ENCODE assay signal across 8 cellular contexts in genomic region chr1:28232558-28233263, GRCh38.
DNase-seq lines count a peak whose midpoint lies in the region; ATAC-seq and TF ChIP-seq lines count a peak whose summit lies in the region.

A gene with protein sequence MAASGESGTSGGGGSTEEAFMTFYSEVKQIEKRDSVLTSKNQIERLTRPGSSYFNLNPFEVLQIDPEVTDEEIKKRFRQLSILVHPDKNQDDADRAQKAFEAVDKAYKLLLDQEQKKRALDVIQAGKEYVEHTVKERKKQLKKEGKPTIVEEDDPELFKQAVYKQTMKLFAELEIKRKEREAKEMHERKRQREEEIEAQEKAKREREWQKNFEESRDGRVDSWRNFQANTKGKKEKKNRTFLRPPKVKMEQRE (minus strand): TSS chr1:28233029. CDS start chr1:28232998, 31 bp downstream.

- peak within 1 kb of the TSS; percentile 97 for H3K4me3 ChIP-seq in DOHH2 (ENCODE audit: low read length)

- H3K36me3 ChIP-seq in DOHH2 (ENCODE audit: control insufficient read depth, low read length) = peaks cover 52% of the 10 kb centered on the region

- peak; percentile 68 for ATAC-seq in SK-N-SH treated with all-trans-retinoic acid at 6 μM for 48 hours

- H4K20me1 ChIP-seq in DOHH2 (ENCODE audit: control insufficient read depth, insufficient read depth, low read depth, low read length) = no peaks in the 10 kb centered on the region; the same call in 1 of the 2 replicates

- peak within 1 kb of the TSS; percentile 83 for H3K4me2 ChIP-seq in DOHH2 (ENCODE audit: low read length)

- peaks cover 70% of the 10 kb centered on the region for H3K79me2 ChIP-seq in DOHH2 (ENCODE audit: control insufficient read depth, low read length)

- TF ChIP-seq CTCF in DOHH2 (IDR thresholded peaks at IDR 0.05; ENCODE audit: low read depth, low read length, poor library complexity, severe bottlenecking) = no peak

- H3K27ac ChIP-seq in DOHH2 (ENCODE audit: low read depth, low read length) (peak within 1 kb of the TSS; percentile 45), substantia nigra (ENCODE audit: low read depth, low read length, poor library complexity, severe bottlenecking) (peak within 1 kb of the TSS; percentile 85)

- peak; percentile 93 for DNase-seq in HCEC 1CT
- peak; percentile 90 for DNase-seq in NCI-H1048 (lab: John Stamatoyannopoulos, UW)
- peak; percentile 98 for DNase-seq in activated naive CD4-positive, alpha-beta T cell treated with anti-CD3 and anti-CD28 coated beads, Interleukin-2, amount 50 U/mL, for 16 hours
- peak; percentile 93 for DNase-seq in germinal center (ENCODE audit: low spot score)
- peak; percentile 73 for DNase-seq in non-pigmented ciliary epithelial cell (ENCODE audit: low read depth)
- DNase-seq in substantia nigra (lab: John Stamatoyannopoulos, UW) = peak; percentile 60 to 99 (median 89)

- peaks cover 15% of the 10 kb centered on the region for H3F3A ChIP-seq in DOHH2 (ENCODE audit: control insufficient read depth, insufficient read depth)

- H3K9me3 ChIP-seq in DOHH2 (ENCODE audit: control insufficient read depth, insufficient read depth, low read length) = no peaks in the 10 kb centered on the region

- H3K27me3 ChIP-seq in DOHH2 (ENCODE audit: control insufficient read depth, low read length) = no peaks in the 10 kb centered on the region

- H3K9me2 ChIP-seq in DOHH2 (replicated peaks; ENCODE audit: control insufficient read depth, low read length) = no peaks in the 10 kb centered on the region

- H3K4me1 ChIP-seq in DOHH2 (ENCODE audit: control insufficient read depth, low read length) = peaks cover 49% of the 10 kb centered on the region

TF ChIP-seq in SK-N-SH treated with all-trans-retinoic acid at 6 μM for 48 hours, 23 proteins besides CTCF, POLR2A, EP300 and RAD21:
- TF ChIP-seq TSHZ2 (CRISPR knock-in tag; IDR thresholded peaks at IDR 0.05) (no peak), ARNTL (CRISPR knock-in tag; IDR thresholded peaks at IDR 0.05; ENCODE audit: borderline replicate concordance, low read depth) (no peak), CSDC2 (CRISPR knock-in tag; IDR thresholded peaks at IDR 0.05) (no peak), ZFP3 (CRISPR knock-in tag; IDR thresholded peaks at IDR 0.05) (no peak), ESRRG (CRISPR knock-in tag; IDR thresholded peaks at IDR 0.05) (no peak), GLIS3 (CRISPR knock-in tag; IDR thresholded peaks at IDR 0.05) (no peak), BACH2 (CRISPR knock-in tag; IDR thresholded peaks at IDR 0.05; ENCODE audit: borderline replicate concordance) (no peak)

Comparison
In these comparisons a context has a peak if more than half of its experiments do, and no peak if none do; other contexts are left out.
1. Peak in every context shown above with its lines: DNase-seq, ATAC-seq, H3K4me3 ChIP-seq and H3K27ac ChIP-seq.